In the genomic region with DNA sequence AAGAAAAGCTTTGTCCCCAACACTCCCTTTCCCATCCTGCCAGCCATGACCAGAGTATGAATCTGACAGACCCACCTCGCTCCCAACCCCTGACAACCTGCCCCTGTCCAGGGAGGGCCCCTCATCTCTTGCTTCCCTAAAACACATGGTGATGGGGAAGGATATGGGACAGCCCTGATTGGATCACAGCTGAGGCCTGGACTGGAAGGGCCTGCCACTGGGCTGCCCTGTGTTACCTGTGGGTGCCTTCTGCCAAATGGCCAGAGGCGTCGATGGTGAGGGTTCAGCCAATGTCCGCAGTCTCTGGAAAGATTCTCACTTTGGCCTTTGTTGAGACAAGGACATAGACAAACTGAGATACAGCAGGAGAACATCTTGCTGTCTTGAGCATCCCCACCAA, we compare ENCODE assay signal across 29 cellular contexts. TPM values are rescaled to one million over a fixed set of nuclear protein-coding genes. Genes with fewer than 3 reads are reported as not detected.
DNase-seq lines count a peak whose midpoint lies in the region; ATAC-seq, FAIRE-seq and TF ChIP-seq lines count a peak whose summit lies in the region.
"Had no signal": no experiment of that assay in that cellular context is flagged by ENCODE, and none has a peak within 500 bp of the region (broad histone marks: within the 10 kb centered on the region; RNA-seq: fewer than 3 reads in every experiment).

No MANE protein-coding gene starts in this region.

- H3K36me3 ChIP-seq in HepG2 (replicated peaks in 1 of 2; ENCODE audit: control insufficient read depth in 1 of 2, insufficient read depth in 2 of 2, low read length in 2 of 2) = no peaks in the 10 kb centered on the region
- H3K36me3 ChIP-seq in kidney (ENCODE audit: control insufficient read depth in 1 of 2, insufficient read depth in 2 of 2, low read length in 2 of 2) = no peaks in the 10 kb centered on the region
- H3K36me3 ChIP-seq: BE2C, BLaER1 had no signal

- POLR2A ChIA-PET in HepG2 (lab: Yijun Ruan, JAX) = no interaction called here

- H3K27ac Mint-ChIP-seq in natural killer cell treated with Interleukin-12 subunit alpha and Interleukin-12 subunit beta and Interleukin-15 and Interleukin-18, amount 100 ng/mL, for 72 hours = no peak overlapping the region
- H3K27ac Mint-ChIP-seq in natural killer cell = no peak overlapping the region
- no peak overlapping the region for H3K27ac Mint-ChIP-seq in stimulated activated effector memory CD8-positive, alpha-beta T cell treated with anti-CD3 and anti-CD28 coated beads, Interleukin-12 subunit alpha, Interleukin-12 subunit beta, amount 100 ng/mL, for 72 hours
- H3K27ac Mint-ChIP-seq: CD14-positive monocyte; CD4-positive, alpha-beta memory T cell; CD4-positive, CD25-positive, alpha-beta regulatory T cell; CD8-positive, alpha-beta memory T cell had no signal

- H3K79me2 ChIP-seq in HepG2 (ENCODE audit: insufficient read depth, low read length) = no peaks in the 10 kb centered on the region

- in situ Hi-C loops in HepG2 (cut with HindIII; ENCODE audit: extremely low pct_ligation_motif_present, low pct_unique_long_range_greater_than_20kb) = no loop called here

- H3K27me3 Mint-ChIP-seq in natural killer cell treated with Interleukin-12 subunit alpha and Interleukin-12 subunit beta and Interleukin-15 and Interleukin-18, amount 100 ng/mL, for 72 hours = peaks cover 17 to 35% of the 10 kb centered on the region in 2 donors
- H3K27me3 Mint-ChIP-seq in natural killer cell (ENCODE audit: low read depth in 2 of 2) = peaks cover 10 to 13% of the 10 kb centered on the region in 2 donors

- TF ChIP-seq CTCF in natural killer cell (IDR thresholded peaks at IDR 0.05) = no peak
- no peak for TF ChIP-seq CTCF in HepG2 (CRISPR knock-in tag; IDR thresholded peaks at IDR 0.05)
- no peak for TF ChIP-seq CTCF in kidney (IDR thresholded peaks at IDR 0.05; ENCODE audit: borderline replicate concordance, extremely low read depth, insufficient read depth)

- H3K4me1 ChIP-seq in HepG2 (ENCODE audit: insufficient read depth, low read length) = no peaks in the 10 kb centered on the region
- H3K4me1 ChIP-seq in kidney (ENCODE audit: control insufficient read depth in 1 of 2, insufficient read depth in 1 of 2, low read depth in 1 of 2, low read length in 2 of 2) = no peaks in the 10 kb centered on the region

- no peak overlapping the region for H2AFZ ChIP-seq in HepG2 (ENCODE audit: low read length)

- H3K9ac ChIP-seq in HepG2 (ENCODE audit: insufficient read depth, low read depth, low read length) = no peak overlapping the region
- no peak overlapping the region for H3K9ac ChIP-seq in kidney (ENCODE audit: low read length in 2 of 2)
- H3K9ac ChIP-seq: BLaER1 had no signal

- intact Hi-C loops in natural killer cell (cut with micrococcal nuclease) = no loop called here
- intact Hi-C loops in HepG2 (cut with micrococcal nuclease; ENCODE audit: unreplicated experiment) = no loop called here
- intact Hi-C loops in kidney (cut with DNase I) = no loop called here

- no peak overlapping the region for H3K4me3 ChIP-seq in HepG2 (replicated peaks in 1 of 3; ENCODE audit: insufficient read depth in 1 of 3, low read depth in 2 of 3, low read length in 3 of 3)
- no peak overlapping the region for H3K4me3 ChIP-seq in kidney (ENCODE audit: low read length in 2 of 2)
- H3K4me3 ChIP-seq: BLaER1, GM12878 had no signal

- H3K27me3 ChIP-seq in HepG2 (ENCODE audit: control insufficient read depth in 1 of 2, insufficient read depth in 2 of 2, low read length in 2 of 2) = no peaks in the 10 kb centered on the region
- H3K27me3 ChIP-seq: BE2C, BLaER1 had no signal

- DNase-seq in natural killer cell treated with Interleukin-12 subunit alpha and Interleukin-12 subunit beta and Interleukin-15 and Interleukin-18, amount 100 ng/mL, for 72 hours (ENCODE audit: low spot score) = no peak
- DNase-seq in natural killer cell (no peak), HepG2 (ENCODE audit: low spot score) (no peak), kidney (no peak)
- DNase-seq in stimulated activated effector memory CD8-positive, alpha-beta T cell treated with anti-CD3 and anti-CD28 coated beads, Interleukin-12 subunit alpha, Interleukin-12 subunit beta, amount 100 ng/mL, for 72 hours (ENCODE audit: low spot score in 2 of 2) = no peak
- DNase-seq: 8988T; ACHN; BE2C; C1 segment of cervical spinal cord; CD4-positive, alpha-beta memory T cell; CD4-positive, CD25-positive, alpha-beta regulatory T cell; CD8-positive, alpha-beta memory T cell; COR-L47; DMS 273 treated with DMSO at 0.1 percent for 48 hours; DMS153; DMS53; DMS79; DND-41; EL; GDM1 had no signal

- TF ChIP-seq EP300 in HepG2 (IDR thresholded peaks at IDR 0.05; ENCODE audit: low read depth in 2 of 2, low read length in 2 of 2) (no peak), HepG2 (CRISPR knock-in tag; IDR thresholded peaks at IDR 0.05; ENCODE audit: borderline replicate concordance) (no peak)

- H3K36me3 Mint-ChIP-seq in natural killer cell treated with Interleukin-12 subunit alpha and Interleukin-12 subunit beta and Interleukin-15 and Interleukin-18, amount 100 ng/mL, for 72 hours = no peaks in the 10 kb centered on the region
- no peaks in the 10 kb centered on the region for H3K36me3 Mint-ChIP-seq in natural killer cell
- no peaks in the 10 kb centered on the region for H3K36me3 Mint-ChIP-seq in stimulated activated effector memory CD8-positive, alpha-beta T cell treated with anti-CD3 and anti-CD28 coated beads, Interleukin-12 subunit alpha, Interleukin-12 subunit beta, amount 100 ng/mL, for 72 hours
- H3K36me3 Mint-ChIP-seq: CD14-positive monocyte; CD4-positive, alpha-beta memory T cell; CD4-positive, CD25-positive, alpha-beta regulatory T cell; CD8-positive, alpha-beta memory T cell had no signal

- FAIRE-seq in HepG2 (lab: Jason Lieb, UNC) (no peak), kidney (lab: Jason Lieb, UNC) (no peak)
- FAIRE-seq: A204.1, GM12878, GM12892, GM18507 had no signal

- no peaks in the 10 kb centered on the region for H3K4me1 Mint-ChIP-seq in natural killer cell treated with Interleukin-12 subunit alpha and Interleukin-12 subunit beta and Interleukin-15 and Interleukin-18, amount 100 ng/mL, for 72 hours (ENCODE audit: low read depth in 2 of 2)
- H3K4me1 Mint-ChIP-seq in natural killer cell = no peaks in the 10 kb centered on the region
- no peaks in the 10 kb centered on the region for H3K4me1 Mint-ChIP-seq in stimulated activated effector memory CD8-positive, alpha-beta T cell treated with anti-CD3 and anti-CD28 coated beads, Interleukin-12 subunit alpha, Interleukin-12 subunit beta, amount 100 ng/mL, for 72 hours
- H3K4me1 Mint-ChIP-seq: CD14-positive monocyte; CD4-positive, alpha-beta memory T cell; CD4-positive, CD25-positive, alpha-beta regulatory T cell; CD8-positive, alpha-beta memory T cell had no signal

- H3K9me3 ChIP-seq in HepG2 (ENCODE audit: low read length) (no peaks in the 10 kb centered on the region), kidney (ENCODE audit: control insufficient read depth in 1 of 2, low read length in 2 of 2) (no peaks in the 10 kb centered on the region)
- H3K9me3 ChIP-seq: BE2C, BLaER1 had no signal

- no peaks in the 10 kb centered on the region for H4K20me1 ChIP-seq in HepG2 (ENCODE audit: insufficient read depth, low read length)
- H4K20me1 ChIP-seq: BLaER1 had no signal

- H3K27ac ChIP-seq in HepG2 (ENCODE audit: extremely low read length, insufficient read depth, low read length) (no peak overlapping the region), kidney (ENCODE audit: low read depth in 2 of 2, low read length in 2 of 2) (no peak overlapping the region)
- H3K27ac ChIP-seq: BLaER1 had no signal

- H3K4me2 ChIP-seq in HepG2 (ENCODE audit: low read depth, low read length) = no peak overlapping the region
- H3K4me2 ChIP-seq: BLaER1 had no signal

- CTCF ChIA-PET in HepG2 (lab: Yijun Ruan, JAX; ENCODE audit: low intra/inter-chr PET ratio, low total read pairs) = no interaction called here

- peak; percentile 38 to 43 for ATAC-seq in natural killer cell treated with Interleukin-12 subunit alpha and Interleukin-12 subunit beta and Interleukin-15 and Interleukin-18, amount 100 ng/mL, for 72 hours
- ATAC-seq in natural killer cell (no peak), HepG2 (peak; percentile 58)
- peak; percentile 54 for ATAC-seq in stimulated activated effector memory CD8-positive, alpha-beta T cell treated with anti-CD3 and anti-CD28 coated beads, Interleukin-12 subunit alpha, Interleukin-12 subunit beta, amount 100 ng/mL, for 72 hours
- ATAC-seq in activated CD4-positive, CD25-positive, alpha-beta regulatory T cell treated with anti-CD3 and anti-CD28 coated beads, Interleukin-2, amount 50 U/mL, for 24 hours = no peak
- ATAC-seq: GM12878 had no signal

- no peak for TF ChIP-seq POLR2A in HepG2 (IDR thresholded peaks at IDR 0.05; ENCODE audit: insufficient read depth in 1 of 2, low read depth in 2 of 2, low read length in 2 of 2)

- no TSS peak for BruUV-seq in HepG2 (replicated peaks; lab: Mats Ljungman, UMichigan)

- H3K9me3 Mint-ChIP-seq in natural killer cell treated with Interleukin-12 subunit alpha and Interleukin-12 subunit beta and Interleukin-15 and Interleukin-18, amount 100 ng/mL, for 72 hours = no peaks in the 10 kb centered on the region
- H3K9me3 Mint-ChIP-seq in natural killer cell = no peaks in the 10 kb centered on the region
- H3K9me3 Mint-ChIP-seq in stimulated activated effector memory CD8-positive, alpha-beta T cell treated with anti-CD3 and anti-CD28 coated beads, Interleukin-12 subunit alpha, Interleukin-12 subunit beta, amount 100 ng/mL, for 72 hours = no peaks in the 10 kb centered on the region
- H3K9me3 Mint-ChIP-seq: CD4-positive, alpha-beta memory T cell had no signal

- 0% methylated on average over 2 of the region's 4 CpGs for WGBS in HepG2 (ENCODE audit: low lambda C conversion rate)

- TF ChIP-seq RAD21 in HepG2 (CRISPR knock-in tag; IDR thresholded peaks at IDR 0.05) = no peak

- H3K4me3 Mint-ChIP-seq in natural killer cell treated with Interleukin-12 subunit alpha and Interleukin-12 subunit beta and Interleukin-15 and Interleukin-18, amount 100 ng/mL, for 72 hours = no peak overlapping the region
- no peak overlapping the region for H3K4me3 Mint-ChIP-seq in natural killer cell
- no peak overlapping the region for H3K4me3 Mint-ChIP-seq in stimulated activated effector memory CD8-positive, alpha-beta T cell treated with anti-CD3 and anti-CD28 coated beads, Interleukin-12 subunit alpha, Interleukin-12 subunit beta, amount 100 ng/mL, for 72 hours
- H3K4me3 Mint-ChIP-seq: CD14-positive monocyte; CD4-positive, alpha-beta memory T cell; CD4-positive, CD25-positive, alpha-beta regulatory T cell; CD8-positive, alpha-beta memory T cell had no signal

RNA-seq across cellular contexts. Expression of gene RERG, which starts 13.3 kb away (rescaled TPM):
- total RNA-seq in natural killer cell treated with Interleukin-12 subunit alpha and Interleukin-12 subunit beta and Interleukin-15 and Interleukin-18, amount 100 ng/mL, for 72 hours = not detected
- total RNA-seq in natural killer cell (not detected), HepG2 (2016; rRNA removed; fragmentation: Illumina TruSeq; extraction: Trizol) (not detected in 2 replicates), kidney (44.7 TPM)
- not detected in 2 replicates for total RNA-seq in HepG2 (2016; cell fraction: cytosol; rRNA removed; fragmentation: Illumina TruSeq; extraction: Trizol; ENCODE audit: low read depth)
- total RNA-seq in HepG2 (2016; cell fraction: insoluble cytoplasmic fraction; rRNA removed; fragmentation: Illumina TruSeq; extraction: Trizol) = not detected in 2 replicates
- not detected in 2 replicates for total RNA-seq in HepG2 (2016; cell fraction: membrane; rRNA removed; fragmentation: Illumina TruSeq; extraction: Trizol)
- total RNA-seq in HepG2 (2016; cell fraction: nucleus; rRNA removed; fragmentation: Illumina TruSeq; extraction: Trizol) = not detected in 2 replicates
- polyA plus RNA-seq in HepG2 (2011; rRNA removed) (not detected in 2 replicates), kidney (ENCODE audit: insufficient read depth, low read depth, low replicate concordance) (29.3 TPM)
- polyA plus RNA-seq in HepG2 (2011; cell fraction: cytosol; rRNA removed) = not detected in 2 replicates
- polyA plus RNA-seq in HepG2 (2011; cell fraction: nucleus; rRNA removed) = not detected in 2 replicates
- polyA plus RNA-seq in HepG2 (2012) = not detected in 2 replicates
- not detected in 2 replicates for polyA plus RNA-seq in HepG2 (2016; cell fraction: cytosol; fragmentation: Illumina TruSeq; extraction: Trizol; ENCODE audit: low read depth)
- polyA plus RNA-seq in HepG2 (2016; cell fraction: insoluble cytoplasmic fraction; fragmentation: Illumina TruSeq; extraction: Trizol; ENCODE audit: low read depth) = not detected in 2 replicates
- polyA plus RNA-seq in HepG2 (2016; cell fraction: membrane; fragmentation: Illumina TruSeq; extraction: Trizol; ENCODE audit: low read depth) = not detected in 2 replicates
- polyA plus RNA-seq in HepG2 (2016; cell fraction: nucleus; fragmentation: Illumina TruSeq; extraction: Trizol; ENCODE audit: insufficient read depth, low read depth) = not detected in 2 replicates
- not detected in 2 replicates for polyA minus RNA-seq in HepG2 (2011; rRNA and poly(A)+ RNA removed; ENCODE audit: low replicate concordance)
- not detected in 2 replicates for polyA minus RNA-seq in HepG2 (2011; cell fraction: cytosol; rRNA and poly(A)+ RNA removed)
- not detected in 2 replicates for polyA minus RNA-seq in HepG2 (2011; cell fraction: nucleus; rRNA and poly(A)+ RNA removed)
- total RNA-seq: A673; CD4-positive, alpha-beta memory T cell; CD4-positive, CD25-positive, alpha-beta regulatory T cell; CD8-positive, alpha-beta memory T cell; G401 had no signal
- polyA plus RNA-seq: CD14-positive monocyte; CD4-positive, alpha-beta memory T cell; CD4-positive, CD25-positive, alpha-beta regulatory T cell; CD8-positive, alpha-beta memory T cell had no signal

Comparison
In these comparisons a context has a peak if more than half of its experiments do, and no peak if none do; other contexts are left out.
1. ATAC-seq: peak in natural killer cell treated with Interleukin-12 subunit alpha and Interleukin-12 subunit beta and Interleukin-15 and Interleukin-18, amount 100 ng/mL, for 72 hours (2 of 2), HepG2 (single experiment) and stimulated activated effector memory CD8-positive, alpha-beta T cell treated with anti-CD3 and anti-CD28 coated beads, Interleukin-12 subunit alpha, Interleukin-12 subunit beta, amount 100 ng/mL, for 72 hours (single experiment); none in natural killer cell (0 of 3) and activated CD4-positive, CD25-positive, alpha-beta regulatory T cell treated with anti-CD3 and anti-CD28 coated beads, Interleukin-2, amount 50 U/mL, for 24 hours (0 of 2).
2. RNA of gene RERG, which starts 13.3 kb away (total RNA-seq): 44.7 TPM in kidney (single experiment); not detected in natural killer cell treated with Interleukin-12 subunit alpha and Interleukin-12 subunit beta and Interleukin-15 and Interleukin-18, amount 100 ng/mL, for 72 hours, not detected in natural killer cell and not detected in HepG2; every median in the first group is over 10 times any median in the second.